8 cellular contexts compared by ENCODE assay signal in genomic region chr17:28807925-28808641, GRCh38. TPM values are rescaled to one million over a fixed set of nuclear protein-coding genes. Genes with fewer than 3 reads are reported as not detected.
DNase-seq lines count a peak whose midpoint lies in the region; ATAC-seq, FAIRE-seq and TF ChIP-seq lines count a peak whose summit lies in the region.

No MANE protein-coding gene starts in this region.

- peak; percentile 74 for FAIRE-seq in keratinocyte (lab: Jason Lieb, UNC)

- dilution Hi-C loops in keratinocyte (cut with MboI; ENCODE audit: extremely low pct_ligation_motif_present, low sequenced_read_pairs) = no loop called here

- no peaks in the 10 kb centered on the region for H3K9me3 Mint-ChIP-seq in activated CD4-positive, alpha-beta T cell treated with anti-CD3 and anti-CD28 coated beads, Interleukin-2, amount 10 ng/mL, durations not matched to agents 7 days and 5 days

- no peaks in the 10 kb centered on the region for H3K9me1 ChIP-seq in keratinocyte (ENCODE audit: control insufficient read depth, extremely low read depth, insufficient read depth, low read length)

- no peak for ATAC-seq in HG03135 (IDR thresholded peaks at IDR 0.05; ENCODE audit: unreplicated experiment)

- CTCF ChIA-PET in activated CD4-positive, alpha-beta T cell treated with anti-CD3 and anti-CD28 coated beads, Interleukin-2, amount 10 ng/mL, durations not matched to agents 7 days and 5 days (lab: Charles Lee) = interaction anchor here (0.6 to 0.8 kb wide), 3 partner anchors 11 to 87 kb away, joined by 3 read pairs; no protein-coding TSS in a partner anchor

- H3K4me3 ChIP-seq in NB4 (ENCODE audit: low read depth, low read length) (no peak overlapping the region), keratinocyte (ENCODE audit: control insufficient read depth in 2 of 3, extremely low read depth in 1 of 3, insufficient read depth in 2 of 3, low read depth in 1 of 3, low read length in 3 of 3) (peak overlapping the region; percentile 11 to 48 (median 40))

- H3K27me3 Mint-ChIP-seq in activated CD4-positive, alpha-beta T cell treated with anti-CD3 and anti-CD28 coated beads, Interleukin-2, amount 10 ng/mL, durations not matched to agents 7 days and 5 days = no peaks in the 10 kb centered on the region

- POLR2A ChIA-PET in activated CD4-positive, alpha-beta T cell treated with anti-CD3 and anti-CD28 coated beads, Interleukin-2, amount 10 ng/mL, durations not matched to agents 7 days and 5 days (lab: Charles Lee) = interaction anchor here (0.6 kb wide), 1 partner anchor 59 kb away, joined by 4 read pairs; no protein-coding TSS in a partner anchor

- peaks cover 43% of the 10 kb centered on the region for H3K4me1 ChIP-seq in keratinocyte (ENCODE audit: control insufficient read depth, extremely low read depth, insufficient read depth, low read length)

- DNase-seq in EH (ENCODE audit: low read depth) (peak; percentile 93), NB4 (ENCODE audit: low read depth) (peak; percentile 66), astrocyte of the hippocampus (ENCODE audit: low read depth, low spot score) (peak; percentile 87), keratinocyte (ENCODE audit: low read depth, low spot score) (peak; percentile 35), superior temporal gyrus (ENCODE audit: extremely low spot score) (peak; percentile 74)
- no peak for DNase-seq in stimulated activated CD4-positive, alpha-beta T cell treated with anti-CD3 and anti-CD28 coated beads, Interleukin-2, amount 100 ng/mL, for 24 hours
- no peak for DNase-seq in activated CD4-positive, alpha-beta T cell treated with anti-CD3 and anti-CD28 coated beads, Interleukin-2, amount 10 ng/mL, durations not matched to agents 7 days and 5 days

- H3K27ac ChIP-seq in keratinocyte (ENCODE audit: control insufficient read depth, insufficient read depth, low read length) = peak overlapping the region; percentile 93

- H3K4me1 Mint-ChIP-seq in activated CD4-positive, alpha-beta T cell treated with anti-CD3 and anti-CD28 coated beads, Interleukin-2, amount 10 ng/mL, durations not matched to agents 7 days and 5 days = peaks cover 35% of the 10 kb centered on the region

- peaks cover 65% of the 10 kb centered on the region for H3K79me2 ChIP-seq in keratinocyte (ENCODE audit: control insufficient read depth, insufficient read depth, low read length)

- H2AFZ ChIP-seq in keratinocyte (ENCODE audit: control insufficient read depth, low read length) = no peak overlapping the region

- H4K20me1 ChIP-seq in keratinocyte (ENCODE audit: control insufficient read depth, extremely low read depth, insufficient read depth, low read length) = no peaks in the 10 kb centered on the region

- TF ChIP-seq POLR2A in NB4 (IDR thresholded peaks at IDR 0.05; ENCODE audit: extremely low read depth, insufficient read length) = no peak

- H3K4me2 ChIP-seq in keratinocyte (ENCODE audit: control insufficient read depth, extremely low read depth, insufficient read depth, low read depth, low read length) = peak overlapping the region; percentile 99

- TF ChIP-seq CTCF in NB4 (IDR thresholded peaks at IDR 0.05; ENCODE audit: low read depth, low read length) (no peak), keratinocyte (optimal IDR thresholded peaks at IDR 0.05 in 1 of 3, IDR thresholded peaks at IDR 0.05 in 1 of 3, conservative IDR thresholded peaks at IDR 0.05 in 1 of 3; ENCODE audit: extremely low read depth in 1 of 3, insufficient read depth in 2 of 3, low read length in 3 of 3) (no peak)

- peaks cover 12% of the 10 kb centered on the region for H3K36me3 Mint-ChIP-seq in activated CD4-positive, alpha-beta T cell treated with anti-CD3 and anti-CD28 coated beads, Interleukin-2, amount 10 ng/mL, durations not matched to agents 7 days and 5 days (ENCODE audit: low read depth)

- no peaks in the 10 kb centered on the region for H3K9me3 ChIP-seq in keratinocyte (ENCODE audit: control insufficient read depth, low read depth, low read length)

- no peaks in the 10 kb centered on the region for H3K27me3 ChIP-seq in keratinocyte (ENCODE audit: control insufficient read depth, extremely low read depth, insufficient read depth, low read length)

- peaks cover 11 to 13% of the 10 kb centered on the region in 2 experiments for H3K36me3 ChIP-seq in keratinocyte (ENCODE audit: control insufficient read depth in 2 of 2, extremely low read depth in 1 of 2, insufficient read depth in 2 of 2, low read length in 2 of 2)

- peak overlapping the region; percentile 91 for H3K9ac ChIP-seq in keratinocyte (ENCODE audit: control insufficient read depth, extremely low read depth, insufficient read depth, low read length)

- H3K27ac Mint-ChIP-seq in activated CD4-positive, alpha-beta T cell treated with anti-CD3 and anti-CD28 coated beads, Interleukin-2, amount 10 ng/mL, durations not matched to agents 7 days and 5 days = no peak overlapping the region

- no peak overlapping the region for H3K4me3 Mint-ChIP-seq in activated CD4-positive, alpha-beta T cell treated with anti-CD3 and anti-CD28 coated beads, Interleukin-2, amount 10 ng/mL, durations not matched to agents 7 days and 5 days

RNA-seq across cellular contexts. Expression of gene FAM222B, which starts 34.5 kb away (rescaled TPM):
- polyA plus RNA-seq in keratinocyte = 5.1 to 25.3 TPM (median 6.5 TPM) in 3 replicates
- polyA plus RNA-seq in keratinocyte (2011; ENCODE audit: low read depth) = 15.5 TPM
- polyA plus RNA-seq in keratinocyte (2011; cell fraction: cytosol; rRNA removed) = 19.1 and 22.7 TPM in 2 replicates
- 31.0 and 31.6 TPM in 2 replicates for polyA plus RNA-seq in keratinocyte (2011; cell fraction: nucleus; rRNA removed)
- polyA plus RNA-seq in keratinocyte (2012; ENCODE audit: low replicate concordance) = 16.7 and 23.0 TPM in 2 replicates
- polyA minus RNA-seq in keratinocyte = 22.8 to 66.0 TPM (median 28.3 TPM) in 3 replicates
- polyA minus RNA-seq in keratinocyte (2011; cell fraction: cytosol; rRNA and poly(A)+ RNA removed) = 24.0 TPM
- 20.3 and 28.2 TPM in 2 replicates for polyA minus RNA-seq in keratinocyte (2011; cell fraction: nucleus; rRNA and poly(A)+ RNA removed)
- 10 to 100 TPM; 15.7 to 17.9 TPM for total RNA-seq in activated CD4-positive, alpha-beta T cell treated with anti-CD3 and anti-CD28 coated beads, Interleukin-2, amount 10 ng/mL, durations not matched to agents 7 days and 5 days

RNA-seq across cellular contexts. Expression of gene ERAL1, which starts 46.7 kb away (rescaled TPM):
- polyA plus RNA-seq in keratinocyte = 46.5 to 63.3 TPM (median 60.6 TPM) in 3 replicates
- 39.8 TPM for polyA plus RNA-seq in keratinocyte (2011; ENCODE audit: low read depth)
- 45.9 and 51.3 TPM in 2 replicates for polyA plus RNA-seq in keratinocyte (2011; cell fraction: cytosol; rRNA removed)
- 52.7 and 62.4 TPM in 2 replicates for polyA plus RNA-seq in keratinocyte (2011; cell fraction: nucleus; rRNA removed)
- 39.5 and 42.5 TPM in 2 replicates for polyA plus RNA-seq in keratinocyte (2012; ENCODE audit: low replicate concordance)
- 69.9 to 97.5 TPM (median 83.5 TPM) in 3 replicates for polyA minus RNA-seq in keratinocyte
- polyA minus RNA-seq in keratinocyte (2011; cell fraction: cytosol; rRNA and poly(A)+ RNA removed) = 48.3 TPM
- 19.4 and 24.8 TPM in 2 replicates for polyA minus RNA-seq in keratinocyte (2011; cell fraction: nucleus; rRNA and poly(A)+ RNA removed)
- total RNA-seq in activated CD4-positive, alpha-beta T cell treated with anti-CD3 and anti-CD28 coated beads, Interleukin-2, amount 10 ng/mL, durations not matched to agents 7 days and 5 days = 10 to 100 TPM; 40.8 to 42.9 TPM

Comparison
In these comparisons a context has a peak if more than half of its experiments do, and no peak if none do; other contexts are left out.
1. DNase-seq: peak in EH (single experiment), NB4 (single experiment), astrocyte of the hippocampus (single experiment), keratinocyte (single experiment) and superior temporal gyrus (single experiment); none in stimulated activated CD4-positive, alpha-beta T cell treated with anti-CD3 and anti-CD28 coated beads, Interleukin-2, amount 100 ng/mL, for 24 hours (0 of 2) and activated CD4-positive, alpha-beta T cell treated with anti-CD3 and anti-CD28 coated beads, Interleukin-2, amount 10 ng/mL, durations not matched to agents 7 days and 5 days (single experiment).